1 cellular context compared by ENCODE assay signal in the genomic region with DNA sequence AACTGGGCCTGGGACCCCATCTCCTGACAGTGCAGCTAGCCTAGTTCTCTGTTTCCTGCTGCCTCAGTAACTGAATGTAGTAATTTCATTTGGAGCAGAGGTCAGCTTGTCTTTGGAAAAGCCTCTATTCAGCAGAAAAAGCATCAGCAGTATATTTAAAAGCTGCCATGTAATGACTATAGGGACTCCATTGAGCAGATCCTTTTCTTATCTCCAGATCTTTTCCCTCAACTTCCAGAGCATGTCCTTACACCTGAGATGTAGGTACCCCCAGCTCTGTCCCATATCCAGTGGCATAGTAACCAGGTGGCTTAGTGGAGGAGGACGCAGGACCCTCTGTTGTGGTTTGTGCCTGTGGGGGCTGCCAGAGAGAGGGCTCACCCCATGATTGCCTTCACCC.
TF ChIP-seq lines count a peak whose summit lies in the region.

No MANE protein-coding gene starts in this region.

TF ChIP-seq in GM23338, 12 proteins besides CTCF, POLR2A, EP300 and RAD21 (continued from another document):
- TF ChIP-seq, protein P1, sequence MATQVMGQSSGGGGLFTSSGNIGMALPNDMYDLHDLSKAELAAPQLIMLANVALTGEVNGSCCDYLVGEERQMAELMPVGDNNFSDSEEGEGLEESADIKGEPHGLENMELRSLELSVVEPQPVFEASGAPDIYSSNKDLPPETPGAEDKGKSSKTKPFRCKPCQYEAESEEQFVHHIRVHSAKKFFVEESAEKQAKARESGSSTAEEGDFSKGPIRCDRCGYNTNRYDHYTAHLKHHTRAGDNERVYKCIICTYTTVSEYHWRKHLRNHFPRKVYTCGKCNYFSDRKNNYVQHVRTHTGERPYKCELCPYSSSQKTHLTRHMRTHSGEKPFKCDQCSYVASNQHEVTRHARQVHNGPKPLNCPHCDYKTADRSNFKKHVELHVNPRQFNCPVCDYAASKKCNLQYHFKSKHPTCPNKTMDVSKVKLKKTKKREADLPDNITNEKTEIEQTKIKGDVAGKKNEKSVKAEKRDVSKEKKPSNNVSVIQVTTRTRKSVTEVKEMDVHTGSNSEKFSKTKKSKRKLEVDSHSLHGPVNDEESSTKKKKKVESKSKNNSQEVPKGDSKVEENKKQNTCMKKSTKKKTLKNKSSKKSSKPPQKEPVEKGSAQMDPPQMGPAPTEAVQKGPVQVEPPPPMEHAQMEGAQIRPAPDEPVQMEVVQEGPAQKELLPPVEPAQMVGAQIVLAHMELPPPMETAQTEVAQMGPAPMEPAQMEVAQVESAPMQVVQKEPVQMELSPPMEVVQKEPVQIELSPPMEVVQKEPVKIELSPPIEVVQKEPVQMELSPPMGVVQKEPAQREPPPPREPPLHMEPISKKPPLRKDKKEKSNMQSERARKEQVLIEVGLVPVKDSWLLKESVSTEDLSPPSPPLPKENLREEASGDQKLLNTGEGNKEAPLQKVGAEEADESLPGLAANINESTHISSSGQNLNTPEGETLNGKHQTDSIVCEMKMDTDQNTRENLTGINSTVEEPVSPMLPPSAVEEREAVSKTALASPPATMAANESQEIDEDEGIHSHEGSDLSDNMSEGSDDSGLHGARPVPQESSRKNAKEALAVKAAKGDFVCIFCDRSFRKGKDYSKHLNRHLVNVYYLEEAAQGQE (IDR thresholded peaks at IDR 0.05; ENCODE audit: unreplicated experiment): no peak
- no peak for TF ChIP-seq NANOG (IDR thresholded peaks at IDR 0.05; ENCODE audit: borderline replicate concordance)
- TF ChIP-seq, protein P2, sequence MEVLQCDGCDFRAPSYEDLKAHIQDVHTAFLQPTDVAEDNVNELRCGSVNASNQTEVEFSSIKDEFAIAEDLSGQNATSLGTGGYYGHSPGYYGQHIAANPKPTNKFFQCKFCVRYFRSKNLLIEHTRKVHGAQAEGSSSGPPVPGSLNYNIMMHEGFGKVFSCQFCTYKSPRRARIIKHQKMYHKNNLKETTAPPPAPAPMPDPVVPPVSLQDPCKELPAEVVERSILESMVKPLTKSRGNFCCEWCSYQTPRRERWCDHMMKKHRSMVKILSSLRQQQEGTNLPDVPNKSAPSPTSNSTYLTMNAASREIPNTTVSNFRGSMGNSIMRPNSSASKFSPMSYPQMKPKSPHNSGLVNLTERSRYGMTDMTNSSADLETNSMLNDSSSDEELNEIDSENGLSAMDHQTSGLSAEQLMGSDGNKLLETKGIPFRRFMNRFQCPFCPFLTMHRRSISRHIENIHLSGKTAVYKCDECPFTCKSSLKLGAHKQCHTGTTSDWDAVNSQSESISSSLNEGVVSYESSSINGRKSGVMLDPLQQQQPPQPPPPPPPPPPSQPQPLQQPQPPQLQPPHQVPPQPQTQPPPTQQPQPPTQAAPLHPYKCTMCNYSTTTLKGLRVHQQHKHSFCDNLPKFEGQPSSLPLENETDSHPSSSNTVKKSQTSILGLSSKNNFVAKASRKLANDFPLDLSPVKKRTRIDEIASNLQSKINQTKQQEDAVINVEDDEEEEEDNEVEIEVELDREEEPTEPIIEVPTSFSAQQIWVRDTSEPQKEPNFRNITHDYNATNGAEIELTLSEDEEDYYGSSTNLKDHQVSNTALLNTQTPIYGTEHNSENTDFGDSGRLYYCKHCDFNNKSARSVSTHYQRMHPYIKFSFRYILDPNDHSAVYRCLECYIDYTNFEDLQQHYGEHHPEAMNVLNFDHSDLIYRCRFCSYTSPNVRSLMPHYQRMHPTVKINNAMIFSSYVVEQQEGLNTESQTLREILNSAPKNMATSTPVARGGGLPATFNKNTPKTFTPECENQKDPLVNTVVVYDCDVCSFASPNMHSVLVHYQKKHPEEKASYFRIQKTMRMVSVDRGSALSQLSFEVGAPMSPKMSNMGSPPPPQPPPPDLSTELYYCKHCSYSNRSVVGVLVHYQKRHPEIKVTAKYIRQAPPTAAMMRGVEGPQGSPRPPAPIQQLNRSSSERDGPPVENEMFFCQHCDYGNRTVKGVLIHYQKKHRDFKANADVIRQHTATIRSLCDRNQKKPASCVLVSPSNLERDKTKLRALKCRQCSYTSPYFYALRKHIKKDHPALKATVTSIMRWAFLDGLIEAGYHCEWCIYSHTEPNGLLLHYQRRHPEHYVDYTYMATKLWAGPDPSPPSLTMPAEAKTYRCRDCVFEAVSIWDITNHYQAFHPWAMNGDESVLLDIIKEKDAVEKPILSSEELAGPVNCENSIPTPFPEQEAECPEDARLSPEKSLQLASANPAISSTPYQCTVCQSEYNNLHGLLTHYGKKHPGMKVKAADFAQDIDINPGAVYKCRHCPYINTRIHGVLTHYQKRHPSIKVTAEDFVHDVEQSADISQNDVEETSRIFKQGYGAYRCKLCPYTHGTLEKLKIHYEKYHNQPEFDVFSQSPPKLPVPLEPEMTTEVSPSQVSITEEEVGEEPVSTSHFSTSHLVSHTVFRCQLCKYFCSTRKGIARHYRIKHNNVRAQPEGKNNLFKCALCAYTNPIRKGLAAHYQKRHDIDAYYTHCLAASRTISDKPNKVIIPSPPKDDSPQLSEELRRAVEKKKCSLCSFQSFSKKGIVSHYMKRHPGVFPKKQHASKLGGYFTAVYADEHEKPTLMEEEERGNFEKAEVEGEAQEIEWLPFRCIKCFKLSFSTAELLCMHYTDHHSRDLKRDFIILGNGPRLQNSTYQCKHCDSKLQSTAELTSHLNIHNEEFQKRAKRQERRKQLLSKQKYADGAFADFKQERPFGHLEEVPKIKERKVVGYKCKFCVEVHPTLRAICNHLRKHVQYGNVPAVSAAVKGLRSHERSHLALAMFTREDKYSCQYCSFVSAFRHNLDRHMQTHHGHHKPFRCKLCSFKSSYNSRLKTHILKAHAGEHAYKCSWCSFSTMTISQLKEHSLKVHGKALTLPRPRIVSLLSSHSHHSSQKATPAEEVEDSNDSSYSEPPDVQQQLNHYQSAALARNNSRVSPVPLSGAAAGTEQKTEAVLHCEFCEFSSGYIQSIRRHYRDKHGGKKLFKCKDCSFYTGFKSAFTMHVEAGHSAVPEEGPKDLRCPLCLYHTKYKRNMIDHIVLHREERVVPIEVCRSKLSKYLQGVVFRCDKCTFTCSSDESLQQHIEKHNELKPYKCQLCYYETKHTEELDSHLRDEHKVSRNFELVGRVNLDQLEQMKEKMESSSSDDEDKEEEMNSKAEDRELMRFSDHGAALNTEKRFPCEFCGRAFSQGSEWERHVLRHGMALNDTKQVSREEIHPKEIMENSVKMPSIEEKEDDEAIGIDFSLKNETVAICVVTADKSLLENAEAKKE (CRISPR knock-in tag; IDR thresholded peaks at IDR 0.05): no peak
